In genomic region chr2:120354935-120355845, GRCh38 we compare ENCODE assay signal across 29 cellular contexts. TPM values are rescaled to one million over a fixed set of nuclear protein-coding genes. Genes with fewer than 3 reads are reported as not detected.
"Had no signal": no experiment of that assay in that cellular context is flagged by ENCODE, and none has a peak within 500 bp of the region (broad histone marks: within the 10 kb centered on the region; RNA-seq: fewer than 3 reads in every experiment).

No MANE protein-coding gene starts in this region.

- H3K36me3 Mint-ChIP-seq: naive thymus-derived CD8-positive, alpha-beta T cell; stimulated activated naive B cell treated with anti-CD40 and anti-IgM and Interleukin-4, amounts not matched to agents 10 μg/mL and 1 μg/mL and 100 μg/mL, for 72 hours had no signal

- H3K9me3 ChIP-seq: lower lobe of right lung, neutrophil, ovary, right atrium auricular region, stomach, testis, thyroid gland, transverse colon, upper lobe of left lung, vagina had no signal

- H3K79me2 ChIP-seq: hepatocyte had no signal

- H3K4me2 ChIP-seq: hepatocyte had no signal

- H3K36me3 ChIP-seq: lower lobe of right lung, neutrophil, ovary, right atrium auricular region, stomach, transverse colon, upper lobe of left lung, vagina had no signal

- H3K27me3 ChIP-seq: hepatocyte, ovary, right atrium auricular region, testis, thyroid gland, upper lobe of left lung, vagina had no signal

- H3K27ac Mint-ChIP-seq: nephron; progenitor cell of endocrine pancreas; stimulated activated naive B cell treated with anti-CD40 and anti-IgM and Interleukin-4, amounts not matched to agents 10 μg/mL and 1 μg/mL and 100 μg/mL, for 72 hours had no signal

- H3K4me3 ChIP-seq: hepatocyte, lower lobe of right lung, ovary, right atrium auricular region, skin epidermis, stomach, testis, thyroid gland, transverse colon, upper lobe of left lung, vagina had no signal

- H3K27ac ChIP-seq: hepatocyte, lower lobe of right lung, neutrophil, ovary, right atrium auricular region, skin epidermis, stomach, testis, thyroid gland, transverse colon, upper lobe of left lung, vagina had no signal

- H3K4me3 Mint-ChIP-seq: naive thymus-derived CD8-positive, alpha-beta T cell; nephron; neural crest cell; stimulated activated naive B cell treated with anti-CD40 and anti-IgM and Interleukin-4, amounts not matched to agents 10 μg/mL and 1 μg/mL and 100 μg/mL, for 72 hours had no signal

- H3K9me3 Mint-ChIP-seq: naive thymus-derived CD8-positive, alpha-beta T cell; nephron; neural crest cell; stimulated activated naive B cell treated with anti-CD40 and anti-IgM and Interleukin-4, amounts not matched to agents 10 μg/mL and 1 μg/mL and 100 μg/mL, for 72 hours had no signal

- H3K4me1 Mint-ChIP-seq: naive thymus-derived CD8-positive, alpha-beta T cell had no signal

- ATAC-seq: left cardiac atrium; left lobe of liver; lower lobe of right lung; naive thymus-derived CD8-positive, alpha-beta T cell; sciatic nerve; stimulated activated naive CD8-positive, alpha-beta T cell treated with anti-CD3 and anti-CD28 coated beads, Interleukin-15, Interleukin-2, amounts not matched to agents 100 U/mL and 50 U/mL, for 24 hours had no signal

- H3K4me1 ChIP-seq: lower lobe of right lung, right atrium auricular region, testis, transverse colon, upper lobe of left lung, vagina had no signal

- H2AFZ ChIP-seq: hepatocyte had no signal

- DNase-seq: islet precursor cell; kidney glomerular epithelial cell; left cardiac atrium; lower lobe of right lung; mammary epithelial cell; mesenchymal stem cell; naive thymus-derived CD8-positive, alpha-beta T cell; ovary; stimulated activated CD4-positive, alpha-beta T cell treated with anti-CD3 and anti-CD28 coated beads, Interleukin-12 subunit alpha, Interleukin-12 subunit beta, amount 100 ng/mL, for 4 hours; stimulated activated CD4-positive, alpha-beta T cell treated with anti-CD3 and anti-CD28 coated beads, Interleukin-15, amount 100 ng/mL, for 24 hours; stimulated activated CD4-positive, alpha-beta T cell treated with anti-CD3 and anti-CD28 coated beads, Interleukin-2, amount 100 ng/mL, for 24 hours; stimulated activated CD4-positive, alpha-beta T cell treated with anti-CD3 and anti-CD28 coated beads, Interleukin-4, amount 100 ng/mL, for 1 hour; stimulated activated naive B cell treated with anti-CD40 and anti-IgM and Interleukin-4, amounts not matched to agents 10 μg/mL and 1 μg/mL and 100 μg/mL, for 72 hours; stimulated activated naive CD8-positive, alpha-beta T cell treated with anti-CD3 and anti-CD28 coated beads, Interleukin-15, Interleukin-2, amounts not matched to agents 100 U/mL and 50 U/mL, for 24 hours; stomach; testis; thyroid gland; transverse colon; upper lobe of left lung had no signal

RNA-seq across cellular contexts. Expression of gene INHBB, which starts 9.3 kb away (rescaled TPM):
- total RNA-seq: naive thymus-derived CD8-positive, alpha-beta T cell; progenitor cell of endocrine pancreas had no signal
- polyA plus RNA-seq: naive thymus-derived CD8-positive, alpha-beta T cell had no signal
